In the genomic region with DNA sequence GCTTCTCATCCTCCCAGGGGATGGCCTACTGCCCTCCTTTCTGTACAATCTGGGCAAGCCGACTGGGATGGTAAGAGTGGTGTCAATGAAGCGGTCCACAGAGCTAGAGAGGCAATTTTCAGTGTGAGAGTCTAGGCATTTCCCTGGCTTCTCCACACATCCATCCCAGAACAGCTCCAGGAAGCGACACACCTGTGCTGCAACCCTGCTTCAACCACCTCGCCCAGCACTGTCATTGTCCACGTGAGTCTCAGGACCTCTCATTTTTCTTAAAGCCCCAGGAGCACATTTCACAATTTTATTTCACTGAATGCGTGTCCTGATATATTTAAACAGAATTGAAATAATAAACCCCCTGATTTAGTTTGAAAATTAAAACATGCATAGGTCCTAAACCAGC, we compare ENCODE assay signal across 1 cellular context.
TF ChIP-seq lines count a peak whose summit lies in the region.

No MANE protein-coding gene starts in this region.

TF ChIP-seq in IMR-90, 13 proteins besides CTCF, POLR2A, EP300 and RAD21 (continued from another document):
- TF ChIP-seq, protein P1, sequence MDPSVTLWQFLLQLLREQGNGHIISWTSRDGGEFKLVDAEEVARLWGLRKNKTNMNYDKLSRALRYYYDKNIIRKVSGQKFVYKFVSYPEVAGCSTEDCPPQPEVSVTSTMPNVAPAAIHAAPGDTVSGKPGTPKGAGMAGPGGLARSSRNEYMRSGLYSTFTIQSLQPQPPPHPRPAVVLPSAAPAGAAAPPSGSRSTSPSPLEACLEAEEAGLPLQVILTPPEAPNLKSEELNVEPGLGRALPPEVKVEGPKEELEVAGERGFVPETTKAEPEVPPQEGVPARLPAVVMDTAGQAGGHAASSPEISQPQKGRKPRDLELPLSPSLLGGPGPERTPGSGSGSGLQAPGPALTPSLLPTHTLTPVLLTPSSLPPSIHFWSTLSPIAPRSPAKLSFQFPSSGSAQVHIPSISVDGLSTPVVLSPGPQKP (IDR thresholded peaks at IDR 0.05; ENCODE audit: borderline replicate concordance, low read depth, low read length), result no peak
TF ChIP-seq in IMR-90: peak in this region for 0.
